In genomic region chr7:25665903-25666670, GRCh38 we compare ENCODE assay signal across 20 cellular contexts.
"Had no signal": no experiment of that assay in that cellular context is flagged by ENCODE, and none has a peak within 500 bp of the region (broad histone marks: within the 10 kb centered on the region; RNA-seq: fewer than 3 reads in every experiment).

No MANE protein-coding gene starts in this region.

- H3K27me3 Mint-ChIP-seq: progenitor cell of endocrine pancreas had no signal

- H3K9me3 ChIP-seq: body of pancreas had no signal

- H3K4me3 ChIP-seq: body of pancreas had no signal

- H3K9me3 Mint-ChIP-seq: activated CD4-positive, alpha-beta T cell treated with anti-CD3 and anti-CD28 coated beads, Interleukin-2, amount 10 ng/mL, durations not matched to agents 7 days and 5 days; activated naive CD4-positive, alpha-beta T cell treated with anti-CD3 and anti-CD28 coated beads, Interleukin-2, amount 50 U/mL, for 24 hours; dendritic cell treated with granulocyte-macrophage colony-stimulating factor and Interleukin-4, amounts not matched to agents 40 ng/mL and 50 ng/mL, for 4 days; memory B cell; naive thymus-derived CD4-positive, alpha-beta T cell had no signal

- H3K4me1 ChIP-seq: foreskin keratinocyte had no signal

- H3K4me3 Mint-ChIP-seq: activated CD4-positive, alpha-beta T cell treated with anti-CD3 and anti-CD28 coated beads, Interleukin-2, amount 10 ng/mL, durations not matched to agents 7 days and 5 days; activated CD8-positive, alpha-beta T cell treated with anti-CD3 and anti-CD28 coated beads, Interleukin-2, amount 10 ng/mL, durations not matched to agents 7 days and 5 days; activated naive CD4-positive, alpha-beta T cell treated with anti-CD3 and anti-CD28 coated beads, Interleukin-2, amount 50 U/mL, for 24 hours; dendritic cell treated with granulocyte-macrophage colony-stimulating factor and Interleukin-4, amounts not matched to agents 40 ng/mL and 50 ng/mL, for 4 days; memory B cell; naive thymus-derived CD4-positive, alpha-beta T cell had no signal

- H3K27ac Mint-ChIP-seq: activated CD4-positive, alpha-beta T cell treated with anti-CD3 and anti-CD28 coated beads, Interleukin-2, amount 10 ng/mL, durations not matched to agents 7 days and 5 days; activated CD8-positive, alpha-beta T cell treated with anti-CD3 and anti-CD28 coated beads, Interleukin-2, amount 10 ng/mL, durations not matched to agents 7 days and 5 days; activated naive CD4-positive, alpha-beta T cell treated with anti-CD3 and anti-CD28 coated beads, Interleukin-2, amount 50 U/mL, for 24 hours; dendritic cell treated with granulocyte-macrophage colony-stimulating factor and Interleukin-4, amounts not matched to agents 40 ng/mL and 50 ng/mL, for 4 days; memory B cell; naive thymus-derived CD4-positive, alpha-beta T cell; progenitor cell of endocrine pancreas had no signal

- H3K4me1 Mint-ChIP-seq: activated CD4-positive, alpha-beta T cell treated with anti-CD3 and anti-CD28 coated beads, Interleukin-2, amount 10 ng/mL, durations not matched to agents 7 days and 5 days; activated naive CD4-positive, alpha-beta T cell treated with anti-CD3 and anti-CD28 coated beads, Interleukin-2, amount 50 U/mL, for 24 hours had no signal

- H3K27ac ChIP-seq: body of pancreas, foreskin keratinocyte, WERI-Rb-1 had no signal

- DNase-seq: activated CD4-positive, alpha-beta T cell treated with anti-CD3 and anti-CD28 coated beads, Interleukin-2, amount 10 ng/mL, durations not matched to agents 7 days and 5 days; activated CD4-positive, CD25-positive, alpha-beta regulatory T cell treated with anti-CD3 and anti-CD28 coated beads, Interleukin-2, amount 50 U/mL, for 72 hours; activated CD8-positive, alpha-beta T cell treated with anti-CD3 and anti-CD28 coated beads, Interleukin-2, amount 10 ng/mL, durations not matched to agents 7 days and 5 days; activated gamma-delta T cell treated with Interleukin-2 at 50 U/mL for 16 hours; activated T-cell treated with anti-CD3 and anti-CD28 coated beads, Interleukin-2, amount 50 U/mL, for 1 hour; anterior cingulate cortex; body of pancreas; effector CD4-positive, alpha-beta T cell; hippocampal formation; left cardiac atrium; naive thymus-derived CD4-positive, alpha-beta T cell; retina; stimulated activated CD4-positive, alpha-beta T cell treated with anti-CD3 and anti-CD28 coated beads, Interleukin-4, amount 100 ng/mL, for 24 hours; stimulated activated naive CD4-positive, alpha-beta T cell treated with Interleukin-2 at 50 U/mL for 16 hours; WERI-Rb-1 had no signal

- H3K36me3 Mint-ChIP-seq: activated naive CD4-positive, alpha-beta T cell treated with anti-CD3 and anti-CD28 coated beads, Interleukin-2, amount 50 U/mL, for 24 hours; memory B cell had no signal

- ATAC-seq: activated CD8-positive, alpha-beta T cell treated with anti-CD3 and anti-CD28 coated beads, Interleukin-2, amount 10 ng/mL, durations not matched to agents 7 days and 5 days; body of pancreas; naive thymus-derived CD4-positive, alpha-beta T cell had no signal

- H3K27me3 ChIP-seq: body of pancreas had no signal

- H3K36me3 ChIP-seq: WERI-Rb-1 had no signal
